Comparison of ENCODE assay signal across 14 cellular contexts in genomic region chr7:101835136-101835535, GRCh38. TPM values are rescaled to one million over a fixed set of nuclear protein-coding genes. Genes with fewer than 3 reads are reported as not detected.
DNase-seq lines count a peak whose midpoint lies in the region; ATAC-seq and TF ChIP-seq lines count a peak whose summit lies in the region.
"Had no signal": no experiment of that assay in that cellular context is flagged by ENCODE, and none has a peak within 500 bp of the region (broad histone marks: within the 10 kb centered on the region; RNA-seq: fewer than 3 reads in every experiment).

No MANE protein-coding gene starts in this region.

- no peaks in the 10 kb centered on the region for H3K27me3 Mint-ChIP-seq in WTC11 (ENCODE audit: low read depth)
- H3K27me3 Mint-ChIP-seq: CD4-positive, CD25-positive, alpha-beta regulatory T cell had no signal

- H2AFZ ChIP-seq in SK-N-SH (ENCODE audit: low read depth) = no peak overlapping the region

- no peak overlapping the region for H3K4me2 ChIP-seq in SK-N-SH
- H3K4me2 ChIP-seq: BLaER1 treated with 17β-estradiol and CSF1 and Interleukin-3, amounts not matched to agents 10 nM and 100 nM had no signal

- H3K36me3 ChIP-seq in SK-N-SH (replicated peaks in 1 of 2; ENCODE audit: control insufficient read depth in 1 of 2, insufficient read depth in 2 of 2, low read length in 1 of 2) = peaks cover 0 to 3% of the 10 kb centered on the region in 2 experiments
- no peaks in the 10 kb centered on the region for H3K36me3 ChIP-seq in upper lobe of right lung

- peak overlapping the region; percentile 67 for H3K27ac Mint-ChIP-seq in WTC11
- H3K27ac Mint-ChIP-seq: CD4-positive, CD25-positive, alpha-beta regulatory T cell had no signal

- peaks cover 7% of the 10 kb centered on the region for H3F3A ChIP-seq in SK-N-SH (replicated peaks; ENCODE audit: insufficient read depth)

- peaks cover 77% of the 10 kb centered on the region for H4K20me1 ChIP-seq in SK-N-SH (ENCODE audit: insufficient read depth)

- POLR2A ChIA-PET in SK-N-SH (lab: Yijun Ruan, JAX) = no interaction called here
- POLR2A ChIA-PET in WTC11 (lab: Charles Lee) = no interaction called here

- TF ChIP-seq CTCF in SK-N-SH (IDR thresholded peaks at IDR 0.05) = no peak
- no peak for TF ChIP-seq CTCF in WTC11 (IDR thresholded peaks at IDR 0.05)
- TF ChIP-seq CTCF in upper lobe of right lung (IDR thresholded peaks at IDR 0.05) = no peak
- no peak for TF ChIP-seq CTCF in GM10266 (IDR thresholded peaks at IDR 0.05; ENCODE audit: control insufficient read depth, insufficient read depth, low read depth, missing control alignments)

- H3K27ac ChIP-seq in SK-N-SH (ENCODE audit: low read depth in 2 of 2, low read length in 1 of 2) (no peak overlapping the region), upper lobe of right lung (no peak overlapping the region)
- H3K27ac ChIP-seq: 22Rv1; BLaER1 treated with 17β-estradiol and CSF1 and Interleukin-3, amounts not matched to agents 10 nM and 100 nM; HL-60 had no signal

- ATAC-seq in SK-N-SH treated with all-trans-retinoic acid at 6 μM for 48 hours (no peak), WTC11 (no peak), upper lobe of right lung (no peak)
- ATAC-seq: GM12878 had no signal

- no peak overlapping the region for H3K4me3 ChIP-seq in SK-N-SH (ENCODE audit: low read depth in 2 of 2, low read length in 1 of 2)
- H3K4me3 ChIP-seq in upper lobe of right lung = no peak overlapping the region
- H3K4me3 ChIP-seq: BLaER1 treated with 17β-estradiol and CSF1 and Interleukin-3, amounts not matched to agents 10 nM and 100 nM; GM12878 had no signal

- no peaks in the 10 kb centered on the region; the same call in 1 of the 2 replicates for H3K9me3 Mint-ChIP-seq in WTC11

- no peak overlapping the region for H3K4me3 Mint-ChIP-seq in WTC11
- H3K4me3 Mint-ChIP-seq: CD4-positive, CD25-positive, alpha-beta regulatory T cell had no signal

- WGBS in SK-N-SH (ENCODE audit: low lambda C conversion rate) = 96% methylated on average over 12 of the region's 12 CpGs

- H3K9me3 ChIP-seq in SK-N-SH (no peaks in the 10 kb centered on the region), upper lobe of right lung (no peaks in the 10 kb centered on the region)

- H3K79me2 ChIP-seq in SK-N-SH (ENCODE audit: insufficient read depth) = peaks cover 98% of the 10 kb centered on the region

- H3K36me3 Mint-ChIP-seq in WTC11 = peaks cover 12% of the 10 kb centered on the region

- H3K9ac ChIP-seq in SK-N-SH = no peak overlapping the region
- H3K9ac ChIP-seq: BLaER1 treated with 17β-estradiol and CSF1 and Interleukin-3, amounts not matched to agents 10 nM and 100 nM had no signal

- TF ChIP-seq EP300 in SK-N-SH (IDR thresholded peaks at IDR 0.05; ENCODE audit: borderline replicate concordance in 1 of 2, low read depth in 1 of 2, low read length in 1 of 2) = no peak

- no peaks in the 10 kb centered on the region; a peak in 1 of 4 replicates for H3K4me1 ChIP-seq in SK-N-SH (ENCODE audit: control insufficient read depth in 1 of 2, insufficient read depth in 2 of 2, low read depth in 1 of 2, low read length in 1 of 2)
- H3K4me1 ChIP-seq in upper lobe of right lung = no peaks in the 10 kb centered on the region

- peaks cover 40% of the 10 kb centered on the region for H3K4me1 Mint-ChIP-seq in WTC11

- intact Hi-C loops in upper lobe of right lung (cut with DNase I) = no loop called here

- H3K27me3 ChIP-seq in SK-N-SH (ENCODE audit: insufficient read depth) (no peaks in the 10 kb centered on the region), upper lobe of right lung (no peaks in the 10 kb centered on the region)
- H3K27me3 ChIP-seq: BLaER1 treated with 17β-estradiol and CSF1 and Interleukin-3, amounts not matched to agents 10 nM and 100 nM had no signal

- TF ChIP-seq RAD21 in SK-N-SH (IDR thresholded peaks at IDR 0.05; ENCODE audit: low read length) = no peak

- H3K9me2 ChIP-seq in SK-N-SH = no peaks in the 10 kb centered on the region

- DNase-seq in SK-N-SH = no peak
- DNase-seq in WTC11 (ENCODE audit: low spot score) = peak; percentile 3
- peak; percentile 22 for DNase-seq in islet precursor cell
- peak; percentile 13 for DNase-seq in upper lobe of right lung
- no peak for DNase-seq in effector CD8-positive, alpha-beta T cell (lab: John Stamatoyannopoulos, UW)
- DNase-seq in GM10266 (ENCODE audit: extremely low spot score) = no peak
- DNase-seq in 8988T = no peak
- DNase-seq: AML-193; CD4-positive, CD25-positive, alpha-beta regulatory T cell had no signal

- CTCF ChIA-PET in SK-N-SH (lab: Yijun Ruan, JAX) (interaction anchor here (0.5 to 1.5 kb wide), 3 partner anchors 21 to 402 kb away, joined by 3 to 4 read pairs (median 3); no protein-coding TSS in a partner anchor), WTC11 (lab: Charles Lee) (no interaction called here)

TF ChIP-seq in SK-N-SH treated with all-trans-retinoic acid at 6 μM for 48 hours, 23 proteins besides CTCF, POLR2A, EP300 and RAD21:
- TF ChIP-seq ARNTL (CRISPR knock-in tag; IDR thresholded peaks at IDR 0.05; ENCODE audit: borderline replicate concordance, low read depth) (no peak), PPARA (CRISPR knock-in tag; IDR thresholded peaks at IDR 0.05; ENCODE audit: borderline replicate concordance) (no peak), ISL1 (CRISPR knock-in tag; IDR thresholded peaks at IDR 0.05) (no peak), ZNF8 (CRISPR knock-in tag; IDR thresholded peaks at IDR 0.05) (peak; percentile 96)

TF ChIP-seq in SK-N-SH, 30 proteins besides CTCF, POLR2A, EP300 and RAD21:
- no peak for TF ChIP-seq YY1 (IDR thresholded peaks at IDR 0.05; ENCODE audit: low read depth)
- no peak for TF ChIP-seq RXRA (IDR thresholded peaks at IDR 0.05; ENCODE audit: borderline replicate concordance, low read depth)

TF ChIP-seq in WTC11, 78 proteins besides CTCF, POLR2A, EP300 and RAD21:
- no peak for TF ChIP-seq SP1 (CRISPR knock-in tag; conservative IDR thresholded peaks at IDR 0.05)
- TF ChIP-seq RELA (CRISPR knock-in tag; IDR thresholded peaks at IDR 0.05; ENCODE audit: borderline replicate concordance) = no peak
- TF ChIP-seq, protein P1, sequence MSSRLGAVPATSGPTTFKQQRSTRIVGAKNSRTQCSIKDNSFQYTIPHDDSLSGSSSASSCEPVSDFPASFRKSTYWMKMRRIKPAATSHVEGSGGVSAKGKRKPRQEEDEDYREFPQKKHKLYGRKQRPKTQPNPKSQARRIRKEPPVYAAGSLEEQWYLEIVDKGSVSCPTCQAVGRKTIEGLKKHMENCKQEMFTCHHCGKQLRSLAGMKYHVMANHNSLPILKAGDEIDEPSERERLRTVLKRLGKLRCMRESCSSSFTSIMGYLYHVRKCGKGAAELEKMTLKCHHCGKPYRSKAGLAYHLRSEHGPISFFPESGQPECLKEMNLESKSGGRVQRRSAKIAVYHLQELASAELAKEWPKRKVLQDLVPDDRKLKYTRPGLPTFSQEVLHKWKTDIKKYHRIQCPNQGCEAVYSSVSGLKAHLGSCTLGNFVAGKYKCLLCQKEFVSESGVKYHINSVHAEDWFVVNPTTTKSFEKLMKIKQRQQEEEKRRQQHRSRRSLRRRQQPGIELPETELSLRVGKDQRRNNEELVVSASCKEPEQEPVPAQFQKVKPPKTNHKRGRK (CRISPR knock-in tag; IDR thresholded peaks at IDR 0.05; ENCODE audit: borderline replicate concordance) = no peak
- TF ChIP-seq KAT7 (CRISPR knock-in tag; IDR thresholded peaks at IDR 0.05; ENCODE audit: borderline replicate concordance) = no peak
- TF ChIP-seq, protein P2, sequence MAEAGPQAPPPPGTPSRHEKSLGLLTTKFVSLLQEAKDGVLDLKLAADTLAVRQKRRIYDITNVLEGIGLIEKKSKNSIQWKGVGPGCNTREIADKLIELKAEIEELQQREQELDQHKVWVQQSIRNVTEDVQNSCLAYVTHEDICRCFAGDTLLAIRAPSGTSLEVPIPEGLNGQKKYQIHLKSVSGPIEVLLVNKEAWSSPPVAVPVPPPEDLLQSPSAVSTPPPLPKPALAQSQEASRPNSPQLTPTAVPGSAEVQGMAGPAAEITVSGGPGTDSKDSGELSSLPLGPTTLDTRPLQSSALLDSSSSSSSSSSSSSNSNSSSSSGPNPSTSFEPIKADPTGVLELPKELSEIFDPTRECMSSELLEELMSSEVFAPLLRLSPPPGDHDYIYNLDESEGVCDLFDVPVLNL (CRISPR knock-in tag; IDR thresholded peaks at IDR 0.05; ENCODE audit: borderline replicate concordance, low read depth) = no peak
- TF ChIP-seq TEAD1 (CRISPR knock-in tag; IDR thresholded peaks at IDR 0.05) = no peak
- TF ChIP-seq NR1H2 (CRISPR knock-in tag; IDR thresholded peaks at IDR 0.05) = no peak
- no peak for TF ChIP-seq NFATC4 (CRISPR knock-in tag; IDR thresholded peaks at IDR 0.05)
- no peak for TF ChIP-seq CREB1 (CRISPR knock-in tag; IDR thresholded peaks at IDR 0.05)
- no peak for TF ChIP-seq PRRX2 (CRISPR knock-in tag; IDR thresholded peaks at IDR 0.05)
- TF ChIP-seq, protein P3, sequence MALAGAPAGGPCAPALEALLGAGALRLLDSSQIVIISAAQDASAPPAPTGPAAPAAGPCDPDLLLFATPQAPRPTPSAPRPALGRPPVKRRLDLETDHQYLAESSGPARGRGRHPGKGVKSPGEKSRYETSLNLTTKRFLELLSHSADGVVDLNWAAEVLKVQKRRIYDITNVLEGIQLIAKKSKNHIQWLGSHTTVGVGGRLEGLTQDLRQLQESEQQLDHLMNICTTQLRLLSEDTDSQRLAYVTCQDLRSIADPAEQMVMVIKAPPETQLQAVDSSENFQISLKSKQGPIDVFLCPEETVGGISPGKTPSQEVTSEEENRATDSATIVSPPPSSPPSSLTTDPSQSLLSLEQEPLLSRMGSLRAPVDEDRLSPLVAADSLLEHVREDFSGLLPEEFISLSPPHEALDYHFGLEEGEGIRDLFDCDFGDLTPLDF (CRISPR knock-in tag; IDR thresholded peaks at IDR 0.05) = no peak
- no peak for TF ChIP-seq GTF2I (CRISPR knock-in tag; conservative IDR thresholded peaks at IDR 0.05)
- TF ChIP-seq ESRRA (CRISPR knock-in tag; IDR thresholded peaks at IDR 0.05; ENCODE audit: borderline replicate concordance) = no peak
- no peak for TF ChIP-seq JAZF1 (CRISPR knock-in tag; IDR thresholded peaks at IDR 0.05)
- no peak for TF ChIP-seq HMGA2 (CRISPR knock-in tag; IDR thresholded peaks at IDR 0.05)
- no peak for TF ChIP-seq TCF7 (CRISPR knock-in tag; IDR thresholded peaks at IDR 0.05; ENCODE audit: low read depth)

RNA-seq across cellular contexts. Expression of gene CUX1, which starts 17.7 kb away (rescaled TPM):
- 47.0 and 68.6 TPM in 2 replicates for polyA plus RNA-seq in SK-N-SH (2012; rRNA removed)
- polyA plus RNA-seq in SK-N-SH (2012; cell fraction: cytosol; rRNA removed) = 46.5 and 58.2 TPM in 2 replicates
- 38.6 and 51.0 TPM in 2 replicates for polyA plus RNA-seq in SK-N-SH (2012; cell fraction: nucleus; rRNA removed)
- total RNA-seq in WTC11 (2021) (64.3 to 77.1 TPM (median 76.1 TPM) in 3 replicates), upper lobe of right lung (132 TPM)

Comparison
In these comparisons a context has a peak if more than half of its experiments do, and no peak if none do; other contexts are left out.
1. DNase-seq: peak in WTC11 (single experiment), islet precursor cell (single experiment) and upper lobe of right lung (single experiment); none in SK-N-SH (single experiment), effector CD8-positive, alpha-beta T cell (single experiment), GM10266 (single experiment) and 8988T (single experiment).